9 cellular contexts compared by ENCODE assay signal in the genomic region with DNA sequence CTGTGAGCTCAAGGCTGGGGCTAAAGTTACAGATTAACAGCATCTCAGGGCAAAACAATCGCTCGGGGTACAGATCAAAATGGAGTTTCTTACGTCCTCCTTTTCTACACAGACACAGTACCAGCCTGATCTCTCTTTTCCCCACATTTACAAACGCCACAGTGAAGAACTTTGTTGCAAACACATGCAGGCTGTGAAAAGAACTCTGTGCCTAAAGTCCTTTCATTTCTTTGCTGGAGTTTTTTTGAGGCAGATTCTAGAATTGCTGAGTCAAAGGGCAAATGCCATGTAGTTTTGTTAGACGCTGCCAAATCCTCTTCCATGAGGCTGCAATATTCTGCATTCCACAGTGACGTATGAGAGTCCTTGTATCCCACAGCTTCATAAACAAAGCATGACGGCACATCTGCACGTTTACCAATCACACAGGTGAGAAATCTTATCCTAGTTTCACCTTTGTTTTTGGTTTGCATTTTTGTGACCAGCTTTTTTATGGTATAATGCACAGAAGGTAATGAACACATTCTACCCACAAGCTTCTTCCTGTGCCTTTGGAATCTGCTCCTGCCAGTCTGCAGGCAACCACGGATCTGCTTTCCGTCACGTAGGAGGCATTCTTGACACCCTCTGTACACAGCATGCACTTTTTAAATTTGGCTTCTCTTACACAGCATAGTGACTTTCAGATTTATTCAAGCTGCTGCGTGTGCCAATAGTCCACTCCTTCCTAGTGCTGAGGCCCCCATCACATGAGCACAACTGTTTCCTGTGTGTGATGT. TPM values are rescaled to one million over a fixed set of nuclear protein-coding genes. Genes with fewer than 3 reads are reported as not detected.
DNase-seq lines count a peak whose midpoint lies in the region; ATAC-seq and TF ChIP-seq lines count a peak whose summit lies in the region.
"Had no signal": no experiment of that assay in that cellular context is flagged by ENCODE, and none has a peak within 500 bp of the region (broad histone marks: within the 10 kb centered on the region; RNA-seq: fewer than 3 reads in every experiment).

No MANE protein-coding gene starts in this region.

- peak overlapping the region; percentile 31 for H3K27ac ChIP-seq in thymus (ENCODE audit: low read depth)

- no peaks in the 10 kb centered on the region for H3K9me3 ChIP-seq in thymus (ENCODE audit: control insufficient read depth)
- H3K9me3 ChIP-seq in BE2C, result no peaks in the 10 kb centered on the region

- 69% methylated on average over 12 of the region's 12 CpGs for WGBS in thymus

- no peak for TF ChIP-seq CTCF in brain (conservative IDR thresholded peaks at IDR 0.05)
- no peak for TF ChIP-seq CTCF in BE2C (IDR thresholded peaks at IDR 0.05; ENCODE audit: low read depth, low read length)

- DNase-seq in HT1080 (ENCODE audit: low read depth) (peak; percentile 55), left lobe of liver (ENCODE audit: low spot score) (peak; percentile 69), H7 (no peak), NCI-H1436 treated with DMSO at 0.1 percent for 48 hours (lab: John Stamatoyannopoulos, UW) (no peak), BE2C (no peak)

- peaks cover 35% of the 10 kb centered on the region for H3K36me3 Mint-ChIP-seq in brain

- H3K4me1 ChIP-seq in thymus (ENCODE audit: control insufficient read depth, insufficient read depth, low read length) (no peaks in the 10 kb centered on the region), BE2C (no peaks in the 10 kb centered on the region; the same call in 1 of the 2 replicates)

- H3K4me3 Mint-ChIP-seq in brain, result peak overlapping the region in 1 of 5 experiments; percentile 54

- H3K27ac Mint-ChIP-seq in brain, result peak overlapping the region; percentile 33 to 93 (median 86)

- peaks cover 25% of the 10 kb centered on the region for H3K4me1 Mint-ChIP-seq in brain

- no peaks in the 10 kb centered on the region for H3K27me3 Mint-ChIP-seq in brain

- peaks cover 0 to 11% (median 0%) of the 10 kb centered on the region in 5 experiments for H3K9me3 Mint-ChIP-seq in brain

- ATAC-seq in left lobe of liver (peak; percentile 83), GM19452 (IDR thresholded peaks at IDR 0.05; ENCODE audit: unreplicated experiment) (no peak)

- H3K27me3 ChIP-seq in thymus (ENCODE audit: control insufficient read depth, insufficient read depth) (no peaks in the 10 kb centered on the region), H7 (ENCODE audit: control insufficient read depth, insufficient read depth, low read length) (no peaks in the 10 kb centered on the region), BE2C (no peaks in the 10 kb centered on the region)

- H3K36me3 ChIP-seq in thymus (ENCODE audit: control insufficient read depth, insufficient read depth), result peaks cover 14% of the 10 kb centered on the region
- no peaks in the 10 kb centered on the region; the same call in 1 of the 2 replicates for H3K36me3 ChIP-seq in H7 (replicated peaks; ENCODE audit: control insufficient read depth, insufficient read depth, low read length)
- H3K36me3 ChIP-seq in BE2C, result 0 out of 2 replicates have a peak, but pooled peaks cover 2% of the 10 kb centered on the region

- H3K4me3 ChIP-seq in thymus (ENCODE audit: low read length) (no peak overlapping the region), H7 (ENCODE audit: insufficient read depth, low read depth, low read length) (no peak overlapping the region), BE2C (ENCODE audit: low read depth, low read length) (no peak overlapping the region)
- H3K4me3 ChIP-seq: dorsolateral prefrontal cortex had no signal

RNA-seq across cellular contexts. Expression of a gene that starts 44.6 kb away (rescaled TPM):
- total RNA-seq in HT1080 (2014; rRNA removed; shearing (Covaris generic)), result 53.3 and 58.5 TPM in 2 replicates
- polyA plus RNA-seq in HT1080 (2015; cell fraction: cytosol; rRNA removed), result 57.9 and 62.1 TPM in 2 replicates
- polyA plus RNA-seq in HT1080 (2015; cell fraction: nucleus; rRNA removed), result 62.2 and 77.1 TPM in 2 replicates
- polyA plus RNA-seq in brain (ENCODE audit: insufficient read depth, low read depth, low replicate concordance) (81.3 TPM), thymus (50.5 TPM)
- 8.9 TPM for total RNA-seq in left lobe of liver
- total RNA-seq in H7 (2014; rRNA removed; shearing (Covaris generic)), result 70.2 and 77.5 TPM in 2 replicates
- 28.2 TPM for polyA plus RNA-seq in BE2C (2012; ENCODE audit: insufficient read depth, insufficient read length, low read depth)

Comparison
In these comparisons a context has a peak if more than half of its experiments do, and no peak if none do; other contexts are left out.
1. DNase-seq: peak in HT1080 (single experiment) and left lobe of liver (single experiment); none in H7 (single experiment), NCI-H1436 treated with DMSO at 0.1 percent for 48 hours (single experiment) and BE2C (single experiment).